ENCODE assay signal across 9 cellular contexts in the genomic region with DNA sequence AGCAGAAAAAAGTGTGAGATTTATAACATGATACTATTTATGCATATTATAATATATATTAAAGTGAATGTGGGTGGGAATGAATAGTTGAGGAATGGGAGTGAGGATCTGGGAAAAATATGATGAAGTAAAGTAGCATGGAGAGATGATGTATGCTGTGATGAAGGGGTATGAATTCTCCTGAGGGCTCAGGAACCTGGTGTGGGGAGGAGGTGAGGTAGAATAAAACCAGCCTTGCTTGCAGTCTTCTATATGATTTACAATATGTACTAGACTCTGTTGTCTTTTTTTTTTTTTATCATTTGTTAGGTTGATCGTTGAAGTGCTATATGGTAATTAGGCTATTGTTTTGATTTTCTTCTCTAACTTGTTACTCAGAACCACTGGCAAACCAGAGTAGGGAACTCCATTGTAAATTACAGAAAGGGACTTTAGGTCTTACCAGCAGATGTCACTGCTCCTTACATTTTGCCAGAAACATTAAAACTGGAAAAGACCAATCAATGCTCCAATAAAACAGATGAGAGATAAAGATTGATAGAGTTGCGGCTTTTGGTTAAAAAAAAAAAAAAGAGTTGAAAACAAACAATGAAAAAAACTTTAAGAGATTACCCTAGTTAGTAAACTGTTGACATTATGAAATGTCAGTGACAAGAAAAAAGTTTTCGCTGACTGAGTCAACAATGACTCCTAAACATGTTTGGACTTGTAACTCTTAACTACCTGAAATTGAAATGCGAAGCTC. TPM values are rescaled to one million over a fixed set of nuclear protein-coding genes. Genes with fewer than 3 reads are reported as not detected.
DNase-seq lines count a peak whose midpoint lies in the region; TF ChIP-seq lines count a peak whose summit lies in the region.
"Had no signal": no experiment of that assay in that cellular context is flagged by ENCODE, and none has a peak within 500 bp of the region (broad histone marks: within the 10 kb centered on the region; RNA-seq: fewer than 3 reads in every experiment).

No MANE protein-coding gene starts in this region.

- H3K23ac ChIP-seq in neuronal stem cell (ENCODE audit: low read depth, low read length, poor library complexity) = no peak overlapping the region

- H3K79me1 ChIP-seq in neuronal stem cell (ENCODE audit: low read depth, low read length) = no peaks in the 10 kb centered on the region

- no peak overlapping the region for H3K4me3 Mint-ChIP-seq in activated CD4-positive, alpha-beta T cell treated with anti-CD3 and anti-CD28 coated beads, Interleukin-2, amount 10 ng/mL, durations not matched to agents 24 days and 14 days
- H3K4me3 Mint-ChIP-seq in activated CD4-positive, alpha-beta memory T cell treated with anti-CD3 and anti-CD28 coated beads for 36 hours = no peak overlapping the region

- no peak overlapping the region for H2AK5ac ChIP-seq in neuronal stem cell (ENCODE audit: low read depth, low read length)

- no peaks in the 10 kb centered on the region for H3K36me3 Mint-ChIP-seq in activated CD4-positive, alpha-beta T cell treated with anti-CD3 and anti-CD28 coated beads, Interleukin-2, amount 10 ng/mL, durations not matched to agents 24 days and 14 days (ENCODE audit: low read depth)
- no peaks in the 10 kb centered on the region for H3K36me3 Mint-ChIP-seq in activated CD4-positive, alpha-beta memory T cell treated with anti-CD3 and anti-CD28 coated beads for 36 hours

- no peak overlapping the region for H2BK12ac ChIP-seq in neuronal stem cell (ENCODE audit: low read length)

- H2AFZ ChIP-seq in OCI-LY1 (ENCODE audit: low read length) (no peak overlapping the region), neuronal stem cell (ENCODE audit: low read length) (no peak overlapping the region)

- no peak overlapping the region for H3K27ac Mint-ChIP-seq in activated CD4-positive, alpha-beta T cell treated with anti-CD3 and anti-CD28 coated beads, Interleukin-2, amount 10 ng/mL, durations not matched to agents 24 days and 14 days
- H3K27ac Mint-ChIP-seq in activated CD4-positive, alpha-beta memory T cell treated with anti-CD3 and anti-CD28 coated beads for 36 hours = no peak overlapping the region

- in situ Hi-C loops in GM13976 (cut with MboI; ENCODE audit: low sequenced_read_pairs, unreplicated experiment) = loop anchor here (25.0 kb wide), 1 partner anchor 262 kb away; the partner anchor contains the start of gene ABHD12B

- intact Hi-C loops in esophagus muscularis mucosa (cut with DNase I) = loop anchor here (5.0 to 10.0 kb wide), 2 partner anchors 177 to 255 kb away; no protein-coding TSS in a partner anchor
- intact Hi-C loops in activated CD4-positive, alpha-beta T cell treated with anti-CD3 and anti-CD28 coated beads, Interleukin-2, amount 10 ng/mL, durations not matched to agents 24 days and 14 days (cut with micrococcal nuclease) = loop anchor here (1.0 to 5.0 kb wide), 2 partner anchors 178 to 262 kb away; no protein-coding TSS in a partner anchor
- intact Hi-C loops in activated CD4-positive, alpha-beta memory T cell treated with anti-CD3 and anti-CD28 coated beads for 36 hours (cut with micrococcal nuclease) = loop anchor here (1.0 kb wide), 2 partner anchors 173 to 260 kb away; no protein-coding TSS in a partner anchor

- H4K8ac ChIP-seq in neuronal stem cell (ENCODE audit: low read depth, low read length) = no peak overlapping the region

- H3K4me1 Mint-ChIP-seq in activated CD4-positive, alpha-beta T cell treated with anti-CD3 and anti-CD28 coated beads, Interleukin-2, amount 10 ng/mL, durations not matched to agents 24 days and 14 days = no peaks in the 10 kb centered on the region
- peaks cover 4% of the 10 kb centered on the region for H3K4me1 Mint-ChIP-seq in activated CD4-positive, alpha-beta memory T cell treated with anti-CD3 and anti-CD28 coated beads for 36 hours (ENCODE audit: low read depth)

- H4K91ac ChIP-seq in neuronal stem cell (ENCODE audit: low read depth, low read length, poor library complexity) = no peak overlapping the region

- H3K36me3 ChIP-seq in OCI-LY1 (ENCODE audit: insufficient read depth, low read length) = no peaks in the 10 kb centered on the region
- peaks cover 0 to 10% (median 2%) of the 10 kb centered on the region in 4 donors for H3K36me3 ChIP-seq in esophagus muscularis mucosa
- peaks cover 0 to 19% of the 10 kb centered on the region in 2 donors for H3K36me3 ChIP-seq in neuronal stem cell (replicated peaks in 1 of 2; ENCODE audit: control insufficient read depth in 2 of 2, insufficient read depth in 2 of 2, low read length in 2 of 2)
- H3K36me3 ChIP-seq: HAP-1 had no signal

- H3K18ac ChIP-seq in neuronal stem cell (ENCODE audit: low read length) = no peak overlapping the region

- 58% methylated on average over 4 of the region's 4 CpGs for WGBS in esophagus muscularis mucosa
- no CpG with 5 or more reads among the region's 4 CpGs for WGBS in neuronal stem cell (ENCODE audit: extremely low coverage in 2 of 2, insufficient read length in 2 of 2, insufficient replicate concordance in 1 of 2), 2 donors

- no peak overlapping the region for H2BK5ac ChIP-seq in neuronal stem cell (ENCODE audit: low read length)

- H3K27me3 ChIP-seq in AG04450 (ENCODE audit: control insufficient read depth, insufficient read depth, low read length) (no peaks in the 10 kb centered on the region), OCI-LY1 (ENCODE audit: insufficient read depth, low read length) (no peaks in the 10 kb centered on the region), esophagus muscularis mucosa (no peaks in the 10 kb centered on the region), neuronal stem cell (ENCODE audit: control insufficient read depth in 3 of 3, insufficient read depth in 3 of 3, low read depth in 1 of 3, low read length in 3 of 3) (no peaks in the 10 kb centered on the region)

- H3K4me1 ChIP-seq in OCI-LY1 (ENCODE audit: insufficient read depth, low read length, severe bottlenecking) (peaks cover 22% of the 10 kb centered on the region), esophagus muscularis mucosa (no peaks in the 10 kb centered on the region), neuronal stem cell (ENCODE audit: control insufficient read depth in 2 of 2, insufficient read depth in 1 of 2, low read depth in 1 of 2, low read length in 2 of 2) (peaks cover 0 to 2% of the 10 kb centered on the region in 2 donors)

- H3K4me2 ChIP-seq in OCI-LY1 (ENCODE audit: low read length) (no peak overlapping the region), neuronal stem cell (ENCODE audit: insufficient read depth, low read length, poor library complexity, severe bottlenecking) (no peak overlapping the region)

- peak; percentile 66 for TF ChIP-seq CTCF in AG04450 (IDR thresholded peaks at IDR 0.05; ENCODE audit: low read depth, low read length)
- peak; percentile 39 for TF ChIP-seq CTCF in GM13976 (IDR thresholded peaks at IDR 0.05; ENCODE audit: borderline replicate concordance, control extremely low read depth, extremely low read depth, insufficient read depth, missing control alignments)
- TF ChIP-seq CTCF in OCI-LY1 (IDR thresholded peaks at IDR 0.05; ENCODE audit: low read length) = peak; percentile 79
- TF ChIP-seq CTCF in esophagus muscularis mucosa (IDR thresholded peaks at IDR 0.05) = peak; percentile 47 to 57 (median 48)

- no peaks in the 10 kb centered on the region for H3K79me2 ChIP-seq in OCI-LY1 (ENCODE audit: insufficient read depth, low read length)

- peaks cover 4% of the 10 kb centered on the region for H3K27me3 Mint-ChIP-seq in activated CD4-positive, alpha-beta T cell treated with anti-CD3 and anti-CD28 coated beads, Interleukin-2, amount 10 ng/mL, durations not matched to agents 24 days and 14 days
- H3K27me3 Mint-ChIP-seq in activated CD4-positive, alpha-beta memory T cell treated with anti-CD3 and anti-CD28 coated beads for 36 hours = no peaks in the 10 kb centered on the region

- H3K9me3 ChIP-seq in AG04450 (ENCODE audit: control insufficient read depth, insufficient read depth, low read length) = no peaks in the 10 kb centered on the region
- H3K9me3 ChIP-seq in OCI-LY1 (ENCODE audit: low read length) = no peaks in the 10 kb centered on the region
- H3K9me3 ChIP-seq in esophagus muscularis mucosa = no peaks in the 10 kb centered on the region
- no peaks in the 10 kb centered on the region for H3K9me3 ChIP-seq in neuronal stem cell (replicated peaks in 1 of 2; ENCODE audit: control insufficient read depth in 2 of 2, insufficient read depth in 1 of 2, low read depth in 1 of 2, low read length in 2 of 2)
- H3K9me3 ChIP-seq: HAP-1 had no signal

- H3F3A ChIP-seq in OCI-LY1 (ENCODE audit: insufficient read depth, low read length) = no peaks in the 10 kb centered on the region

- no peak for TF ChIP-seq POLR2A in esophagus muscularis mucosa (IDR thresholded peaks at IDR 0.05; ENCODE audit: low read depth)

- no peaks in the 10 kb centered on the region for H3K9me3 Mint-ChIP-seq in activated CD4-positive, alpha-beta T cell treated with anti-CD3 and anti-CD28 coated beads, Interleukin-2, amount 10 ng/mL, durations not matched to agents 24 days and 14 days
- H3K9me3 Mint-ChIP-seq in activated CD4-positive, alpha-beta memory T cell treated with anti-CD3 and anti-CD28 coated beads for 36 hours = no peaks in the 10 kb centered on the region

- no peaks in the 10 kb centered on the region for H4K20me1 ChIP-seq in OCI-LY1 (ENCODE audit: insufficient read depth, low read length)

- POLR2A ChIA-PET in AG04450 (lab: Yijun Ruan, JAX) = interaction anchor here (0.7 kb wide), 2 partner anchors 35 to 169 kb away, joined by 3 to 6 read pairs; no protein-coding TSS in a partner anchor
- POLR2A ChIA-PET in activated CD4-positive, alpha-beta memory T cell treated with anti-CD3 and anti-CD28 coated beads for 36 hours (lab: Charles Lee) = no interaction called here

- no peak overlapping the region for H3K9ac ChIP-seq in OCI-LY1 (ENCODE audit: low read length)
- H3K9ac ChIP-seq in neuronal stem cell (ENCODE audit: low read depth, low read length, poor library complexity) = no peak overlapping the region

- no peaks in the 10 kb centered on the region for H3K9me2 ChIP-seq in OCI-LY1 (ENCODE audit: low read depth, low read length)

- H3K4ac ChIP-seq in neuronal stem cell (ENCODE audit: low read length) = no peak overlapping the region

- DNase-seq in AG04450 (ENCODE audit: low read depth, low spot score) (no peak), GM13976 (ENCODE audit: low spot score) (peak; percentile 33), esophagus muscularis mucosa (ENCODE audit: extremely low spot score) (no peak), neuronal stem cell (ENCODE audit: low spot score) (peak; percentile 20), SKM-1 treated with dmso at 0.1 percent for 144 hours (lab: John Stamatoyannopoulos, UW; ENCODE audit: unreplicated experiment) (no peak)
- no peak for DNase-seq in activated CD4-positive, alpha-beta T cell treated with anti-CD3 and anti-CD28 coated beads, Interleukin-2, amount 10 ng/mL, durations not matched to agents 24 days and 14 days
- no peak for DNase-seq in activated CD4-positive, alpha-beta memory T cell treated with anti-CD3 and anti-CD28 coated beads for 36 hours

- H3K27ac ChIP-seq in AG04450 (ENCODE audit: low read depth, low read length) (no peak overlapping the region), OCI-LY1 (ENCODE audit: low read depth, low read length, poor library complexity, severe bottlenecking) (no peak overlapping the region), esophagus muscularis mucosa (replicated peaks in 1 of 4) (no peak overlapping the region), neuronal stem cell (replicated peaks; ENCODE audit: low read length) (no peak overlapping the region)

- H3K4me3 ChIP-seq in AG04450 (ENCODE audit: low read depth, low read length) (no peak overlapping the region), OCI-LY1 (ENCODE audit: low read depth, low read length, poor library complexity, severe bottlenecking) (no peak overlapping the region), esophagus muscularis mucosa (no peak overlapping the region), neuronal stem cell (ENCODE audit: low read length in 2 of 2) (no peak overlapping the region)
- H3K4me3 ChIP-seq: HAP-1 had no signal

- no peak overlapping the region for H2BK15ac ChIP-seq in neuronal stem cell (ENCODE audit: low read length)

- CTCF ChIA-PET in AG04450 (lab: Charles Lee) = interaction anchor here (0.7 to 2.8 kb wide), 23 partner anchors 8 to 337 kb away, joined by 3 to 97 read pairs (median 5); no protein-coding TSS in a partner anchor
- CTCF ChIA-PET in activated CD4-positive, alpha-beta memory T cell treated with anti-CD3 and anti-CD28 coated beads for 36 hours (lab: Charles Lee) = interaction anchor here (0.6 to 4.4 kb wide), 12 partner anchors 43 to 732 kb away, joined by 3 to 74 read pairs (median 4); no protein-coding TSS in a partner anchor

- TF ChIP-seq EP300 in esophagus muscularis mucosa (IDR thresholded peaks at IDR 0.05) = no peak

- H3K14ac ChIP-seq in neuronal stem cell (ENCODE audit: low read length) = no peak overlapping the region

- H2BK120ac ChIP-seq in neuronal stem cell (ENCODE audit: low read depth, low read length) = no peak overlapping the region

RNA-seq across cellular contexts. Expression of gene ATL1, which starts 39.9 kb away (rescaled TPM):
- polyA plus RNA-seq in AG04450 (2011; rRNA removed) = 8.2 and 11.5 TPM in 2 replicates
- 7.9 and 9.1 TPM in 2 replicates for polyA minus RNA-seq in AG04450 (2011; rRNA and poly(A)+ RNA removed)
- 10 to 100 TPM; 13.6 to 27.9 (median 18.6) TPM for total RNA-seq in esophagus muscularis mucosa
- polyA plus RNA-seq in neuronal stem cell (2013, experiment 1 of 2) = 7.2 TPM
- 6.5 TPM for polyA plus RNA-seq in neuronal stem cell (2013, experiment 2 of 2)
- total RNA-seq in activated CD4-positive, alpha-beta T cell treated with anti-CD3 and anti-CD28 coated beads, Interleukin-2, amount 10 ng/mL, durations not matched to agents 24 days and 14 days = 0.75 and 1.0 TPM in 2 replicates
- total RNA-seq in activated CD4-positive, alpha-beta memory T cell treated with anti-CD3 and anti-CD28 coated beads for 36 hours = under 1 TPM; 0.38 to 0.58 TPM

Comparison
In these comparisons a context has a peak if more than half of its experiments do, and no peak if none do; other contexts are left out.
1. DNase-seq: peak in GM13976 (single experiment) and neuronal stem cell (single experiment); none in AG04450 (single experiment), esophagus muscularis mucosa (single experiment), SKM-1 treated with dmso at 0.1 percent for 144 hours (single experiment), activated CD4-positive, alpha-beta T cell treated with anti-CD3 and anti-CD28 coated beads, Interleukin-2, amount 10 ng/mL, durations not matched to agents 24 days and 14 days (single experiment) and activated CD4-positive, alpha-beta memory T cell treated with anti-CD3 and anti-CD28 coated beads for 36 hours (single experiment).
2. Peak in every context shown above with its lines, with median percentiles within 50 percentile points of each other: CTCF ChIP-seq.